1 cellular context compared by ENCODE assay signal in genomic region chr6:25004357-25004756, GRCh38.
TF ChIP-seq lines count a peak whose summit lies in the region.

No MANE protein-coding gene starts in this region.

TF ChIP-seq in GM23338, 12 proteins besides CTCF, POLR2A, EP300 and RAD21 (continued from another document):
- TF ChIP-seq ETS1 (IDR thresholded peaks at IDR 0.05), result no peak
- TF ChIP-seq CREB1 (CRISPR knock-in tag; IDR thresholded peaks at IDR 0.05; ENCODE audit: low read depth), result no peak
- TF ChIP-seq POLR2AphosphoS5 (IDR thresholded peaks at IDR 0.05; ENCODE audit: low read depth), result no peak
- TF ChIP-seq, protein P1, sequence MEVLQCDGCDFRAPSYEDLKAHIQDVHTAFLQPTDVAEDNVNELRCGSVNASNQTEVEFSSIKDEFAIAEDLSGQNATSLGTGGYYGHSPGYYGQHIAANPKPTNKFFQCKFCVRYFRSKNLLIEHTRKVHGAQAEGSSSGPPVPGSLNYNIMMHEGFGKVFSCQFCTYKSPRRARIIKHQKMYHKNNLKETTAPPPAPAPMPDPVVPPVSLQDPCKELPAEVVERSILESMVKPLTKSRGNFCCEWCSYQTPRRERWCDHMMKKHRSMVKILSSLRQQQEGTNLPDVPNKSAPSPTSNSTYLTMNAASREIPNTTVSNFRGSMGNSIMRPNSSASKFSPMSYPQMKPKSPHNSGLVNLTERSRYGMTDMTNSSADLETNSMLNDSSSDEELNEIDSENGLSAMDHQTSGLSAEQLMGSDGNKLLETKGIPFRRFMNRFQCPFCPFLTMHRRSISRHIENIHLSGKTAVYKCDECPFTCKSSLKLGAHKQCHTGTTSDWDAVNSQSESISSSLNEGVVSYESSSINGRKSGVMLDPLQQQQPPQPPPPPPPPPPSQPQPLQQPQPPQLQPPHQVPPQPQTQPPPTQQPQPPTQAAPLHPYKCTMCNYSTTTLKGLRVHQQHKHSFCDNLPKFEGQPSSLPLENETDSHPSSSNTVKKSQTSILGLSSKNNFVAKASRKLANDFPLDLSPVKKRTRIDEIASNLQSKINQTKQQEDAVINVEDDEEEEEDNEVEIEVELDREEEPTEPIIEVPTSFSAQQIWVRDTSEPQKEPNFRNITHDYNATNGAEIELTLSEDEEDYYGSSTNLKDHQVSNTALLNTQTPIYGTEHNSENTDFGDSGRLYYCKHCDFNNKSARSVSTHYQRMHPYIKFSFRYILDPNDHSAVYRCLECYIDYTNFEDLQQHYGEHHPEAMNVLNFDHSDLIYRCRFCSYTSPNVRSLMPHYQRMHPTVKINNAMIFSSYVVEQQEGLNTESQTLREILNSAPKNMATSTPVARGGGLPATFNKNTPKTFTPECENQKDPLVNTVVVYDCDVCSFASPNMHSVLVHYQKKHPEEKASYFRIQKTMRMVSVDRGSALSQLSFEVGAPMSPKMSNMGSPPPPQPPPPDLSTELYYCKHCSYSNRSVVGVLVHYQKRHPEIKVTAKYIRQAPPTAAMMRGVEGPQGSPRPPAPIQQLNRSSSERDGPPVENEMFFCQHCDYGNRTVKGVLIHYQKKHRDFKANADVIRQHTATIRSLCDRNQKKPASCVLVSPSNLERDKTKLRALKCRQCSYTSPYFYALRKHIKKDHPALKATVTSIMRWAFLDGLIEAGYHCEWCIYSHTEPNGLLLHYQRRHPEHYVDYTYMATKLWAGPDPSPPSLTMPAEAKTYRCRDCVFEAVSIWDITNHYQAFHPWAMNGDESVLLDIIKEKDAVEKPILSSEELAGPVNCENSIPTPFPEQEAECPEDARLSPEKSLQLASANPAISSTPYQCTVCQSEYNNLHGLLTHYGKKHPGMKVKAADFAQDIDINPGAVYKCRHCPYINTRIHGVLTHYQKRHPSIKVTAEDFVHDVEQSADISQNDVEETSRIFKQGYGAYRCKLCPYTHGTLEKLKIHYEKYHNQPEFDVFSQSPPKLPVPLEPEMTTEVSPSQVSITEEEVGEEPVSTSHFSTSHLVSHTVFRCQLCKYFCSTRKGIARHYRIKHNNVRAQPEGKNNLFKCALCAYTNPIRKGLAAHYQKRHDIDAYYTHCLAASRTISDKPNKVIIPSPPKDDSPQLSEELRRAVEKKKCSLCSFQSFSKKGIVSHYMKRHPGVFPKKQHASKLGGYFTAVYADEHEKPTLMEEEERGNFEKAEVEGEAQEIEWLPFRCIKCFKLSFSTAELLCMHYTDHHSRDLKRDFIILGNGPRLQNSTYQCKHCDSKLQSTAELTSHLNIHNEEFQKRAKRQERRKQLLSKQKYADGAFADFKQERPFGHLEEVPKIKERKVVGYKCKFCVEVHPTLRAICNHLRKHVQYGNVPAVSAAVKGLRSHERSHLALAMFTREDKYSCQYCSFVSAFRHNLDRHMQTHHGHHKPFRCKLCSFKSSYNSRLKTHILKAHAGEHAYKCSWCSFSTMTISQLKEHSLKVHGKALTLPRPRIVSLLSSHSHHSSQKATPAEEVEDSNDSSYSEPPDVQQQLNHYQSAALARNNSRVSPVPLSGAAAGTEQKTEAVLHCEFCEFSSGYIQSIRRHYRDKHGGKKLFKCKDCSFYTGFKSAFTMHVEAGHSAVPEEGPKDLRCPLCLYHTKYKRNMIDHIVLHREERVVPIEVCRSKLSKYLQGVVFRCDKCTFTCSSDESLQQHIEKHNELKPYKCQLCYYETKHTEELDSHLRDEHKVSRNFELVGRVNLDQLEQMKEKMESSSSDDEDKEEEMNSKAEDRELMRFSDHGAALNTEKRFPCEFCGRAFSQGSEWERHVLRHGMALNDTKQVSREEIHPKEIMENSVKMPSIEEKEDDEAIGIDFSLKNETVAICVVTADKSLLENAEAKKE (CRISPR knock-in tag; IDR thresholded peaks at IDR 0.05), result no peak
- TF ChIP-seq ZNF331 (CRISPR knock-in tag; IDR thresholded peaks at IDR 0.05; ENCODE audit: low read depth), result no peak
- TF ChIP-seq EZH2phosphoT487 (IDR thresholded peaks at IDR 0.05; ENCODE audit: unreplicated experiment), result no peak
TF ChIP-seq in GM23338: peak in this region for 0.
